Comparison of ENCODE assay signal across 16 cellular contexts in the genomic region with DNA sequence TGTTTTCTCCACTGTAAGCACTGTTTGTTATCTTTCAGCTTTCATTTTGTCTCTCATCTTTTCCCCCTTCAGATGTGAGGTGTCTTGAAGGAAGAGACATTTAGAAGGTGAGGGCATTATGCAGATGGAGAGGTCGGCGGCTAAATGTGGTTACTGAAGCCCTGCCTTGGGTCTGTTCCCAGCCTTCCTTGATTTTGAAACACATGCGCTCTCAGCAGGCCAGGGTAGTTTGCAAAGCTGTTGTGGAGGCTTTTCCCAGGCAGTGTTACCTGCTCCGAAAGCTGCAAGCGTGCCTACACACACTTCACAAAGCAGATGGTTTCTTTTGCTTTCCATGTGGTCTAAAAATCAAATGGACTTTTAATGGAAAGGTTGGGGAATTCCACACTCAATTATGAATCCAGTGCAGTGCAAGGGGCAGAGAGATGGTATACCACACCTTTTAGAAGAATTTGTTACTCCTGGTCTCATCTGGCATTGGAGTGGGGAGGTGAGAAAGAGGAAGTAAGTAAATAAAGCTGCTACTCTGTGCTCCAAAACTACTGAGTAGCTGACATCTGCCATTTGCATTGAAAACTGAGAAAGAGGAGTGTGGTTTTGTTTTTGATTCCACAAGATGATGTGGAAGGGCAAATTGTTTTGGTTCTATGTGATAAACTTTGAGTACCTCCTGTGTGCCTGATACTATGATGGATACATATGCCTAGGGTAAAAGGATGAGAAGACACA.
DNase-seq lines count a peak whose midpoint lies in the region; ATAC-seq and TF ChIP-seq lines count a peak whose summit lies in the region.
"Had no signal": no experiment of that assay in that cellular context is flagged by ENCODE, and none has a peak within 500 bp of the region (broad histone marks: within the 10 kb centered on the region; RNA-seq: fewer than 3 reads in every experiment).

No MANE protein-coding gene starts in this region.

- H3K4me3 ChIP-seq in left ventricle myocardium inferior (no peak overlapping the region), thoracic aorta (peak overlapping the region; percentile 50)
- H3K4me3 ChIP-seq: spleen had no signal

- intact Hi-C loops in left ventricle myocardium inferior (cut with micrococcal nuclease), result no loop called here

- DNase-seq in NOMO-1 treated with DMSO at 0.1 percent for 48 hours (lab: John Stamatoyannopoulos, UW; ENCODE audit: unreplicated experiment) (peak; percentile 11), NOMO-1 (lab: John Stamatoyannopoulos, UW; ENCODE audit: unreplicated experiment in 2 of 2) (no peak), RPMI8226 (peak; percentile 61), left ventricle myocardium inferior (no peak), thoracic aorta (ENCODE audit: low spot score) (no peak), NCI-H2227 treated with DMSO at 0.1 percent for 48 hours (lab: John Stamatoyannopoulos, UW) (no peak), AG08396 (ENCODE audit: low spot score) (no peak)
- DNase-seq in stimulated activated naive CD4-positive, alpha-beta T cell treated with Interleukin-2 at 50 U/mL for 16 hours (lab: John Stamatoyannopoulos, UW), result no peak
- DNase-seq: activated CD4-positive, alpha-beta T cell treated with anti-CD3 and anti-CD28 coated beads, Interleukin-2, amount 10 ng/mL, durations not matched to agents 7 days and 5 days; activated naive CD8-positive, alpha-beta T cell treated with anti-CD3 and anti-CD28 coated beads, Interleukin-2, amount 10 ng/mL, durations not matched to agents 7 days and 5 days; activated T-cell treated with anti-CD3 and anti-CD28 coated beads, Interleukin-2, amount 50 U/mL, for 1 hour; CD4-positive, CD25-positive, alpha-beta regulatory T cell; EL; NCI-H2081; SHP77 treated with DMSO at 0.1 percent for 48 hours; spleen had no signal

- H3K4me1 ChIP-seq in left ventricle myocardium inferior (peaks cover 96% of the 10 kb centered on the region), thoracic aorta (ENCODE audit: control insufficient read depth in 1 of 2, low read depth in 2 of 2) (peaks cover 51 to 91% of the 10 kb centered on the region in 2 donors)

- TF ChIP-seq CTCF in left ventricle myocardium inferior (IDR thresholded peaks at IDR 0.05; ENCODE audit: borderline replicate concordance) (no peak), thoracic aorta (IDR thresholded peaks at IDR 0.05) (no peak)

- no peaks in the 10 kb centered on the region for H3K9me3 ChIP-seq in left ventricle myocardium inferior (replicated peaks)
- no peaks in the 10 kb centered on the region for H3K9me3 ChIP-seq in thoracic aorta
- H3K9me3 ChIP-seq: spleen had no signal

- H3K36me3 ChIP-seq in left ventricle myocardium inferior (no peaks in the 10 kb centered on the region), thoracic aorta (no peaks in the 10 kb centered on the region)
- H3K36me3 ChIP-seq: spleen had no signal

- H3K27me3 ChIP-seq in left ventricle myocardium inferior (ENCODE audit: low read depth) (no peaks in the 10 kb centered on the region), thoracic aorta (replicated peaks; ENCODE audit: insufficient read depth) (no peaks in the 10 kb centered on the region)
- H3K27me3 ChIP-seq: spleen had no signal

- H3K27ac ChIP-seq in left ventricle myocardium inferior (replicated peaks), result peak overlapping the region; percentile 68
- peak overlapping the region; percentile 67 to 69 for H3K27ac ChIP-seq in thoracic aorta
- H3K27ac ChIP-seq: spleen had no signal

- no peak for ATAC-seq in thoracic aorta (ENCODE audit: insufficient number of reproducible peaks, low FRiP score, low read depth)

Comparison
In these comparisons a context has a peak if more than half of its experiments do, and no peak if none do; other contexts are left out.
1. DNase-seq: peak in NOMO-1 treated with DMSO at 0.1 percent for 48 hours (single experiment) and RPMI8226 (single experiment); none in NOMO-1 (0 of 2), left ventricle myocardium inferior (single experiment), thoracic aorta (single experiment), NCI-H2227 treated with DMSO at 0.1 percent for 48 hours (single experiment), AG08396 (single experiment) and stimulated activated naive CD4-positive, alpha-beta T cell treated with Interleukin-2 at 50 U/mL for 16 hours (single experiment).